In the genomic region with DNA sequence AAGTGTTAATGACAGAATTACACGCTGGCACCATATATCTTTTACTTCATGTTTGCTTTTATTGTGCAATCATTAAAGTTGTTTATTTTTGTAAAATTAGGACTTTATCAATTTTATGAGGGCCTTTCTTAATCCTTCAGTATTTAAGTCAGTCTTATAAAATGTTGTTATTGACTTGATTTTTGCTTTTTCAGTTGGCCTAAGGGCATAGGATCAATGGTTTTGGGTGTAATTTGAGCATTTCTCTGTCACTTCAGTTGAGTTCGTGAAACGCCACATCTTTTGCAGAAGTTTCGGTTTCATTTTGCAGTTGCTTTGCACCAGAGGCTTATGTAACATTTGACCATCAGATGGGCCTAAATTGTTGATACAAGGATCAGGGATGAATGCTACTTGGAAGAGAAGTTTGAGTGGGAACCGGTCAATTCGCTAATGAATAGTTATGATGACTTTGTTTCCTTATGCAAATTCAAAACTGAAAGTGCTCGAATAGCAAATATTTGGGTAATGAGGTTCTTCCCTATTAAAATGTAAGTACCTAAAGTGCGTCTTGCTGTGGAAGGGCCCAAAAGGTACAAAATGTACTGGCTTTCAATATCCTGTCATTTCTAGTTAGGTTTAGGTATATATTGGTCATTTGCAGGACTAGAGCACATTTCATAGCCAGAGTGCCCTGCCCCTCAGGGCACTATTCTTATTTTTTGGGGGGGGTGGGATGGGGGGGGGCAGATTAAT, we compare ENCODE assay signal across 8 cellular contexts.
DNase-seq lines count a peak whose midpoint lies in the region; ATAC-seq and TF ChIP-seq lines count a peak whose summit lies in the region.

No MANE protein-coding gene starts in this region.

- in situ Hi-C loops in SK-MEL-5 (cut with HindIII; ENCODE audit: low pct_unique_long_range_greater_than_20kb, low sequenced_read_pairs): no loop called here

- POLR2A ChIA-PET in HEK293T (lab: Yijun Ruan, JAX): no interaction called here

- DNase-seq in EL (peak; percentile 20), HEK293T (ENCODE audit: extremely low spot score) (no peak), SK-MEL-5 (ENCODE audit: low read depth, low spot score) (peak; percentile 13), lung microvascular endothelial cell (ENCODE audit: low read depth in 2 of 2) (peak; percentile 21 to 47), NCI-H524 treated with DMSO at 0.1 percent for 48 hours (lab: John Stamatoyannopoulos, UW) (no peak), amniotic stem cell (lab: John Stamatoyannopoulos, UW) (no peak)

- CTCF ChIA-PET in HEK293T (lab: Yijun Ruan, JAX): interaction anchor here (0.6 kb wide), 1 partner anchor 152 kb away, joined by 5 read pairs; no protein-coding TSS in a partner anchor

- no peak for ATAC-seq in HG02970 (IDR thresholded peaks at IDR 0.05; ENCODE audit: low FRiP score, unreplicated experiment)
- ATAC-seq in HG03442 (IDR thresholded peaks at IDR 0.05; ENCODE audit: unreplicated experiment): no peak

TF ChIP-seq in HEK293T, 16 proteins besides CTCF, POLR2A, EP300 and RAD21:
- TF ChIP-seq, protein P1, sequence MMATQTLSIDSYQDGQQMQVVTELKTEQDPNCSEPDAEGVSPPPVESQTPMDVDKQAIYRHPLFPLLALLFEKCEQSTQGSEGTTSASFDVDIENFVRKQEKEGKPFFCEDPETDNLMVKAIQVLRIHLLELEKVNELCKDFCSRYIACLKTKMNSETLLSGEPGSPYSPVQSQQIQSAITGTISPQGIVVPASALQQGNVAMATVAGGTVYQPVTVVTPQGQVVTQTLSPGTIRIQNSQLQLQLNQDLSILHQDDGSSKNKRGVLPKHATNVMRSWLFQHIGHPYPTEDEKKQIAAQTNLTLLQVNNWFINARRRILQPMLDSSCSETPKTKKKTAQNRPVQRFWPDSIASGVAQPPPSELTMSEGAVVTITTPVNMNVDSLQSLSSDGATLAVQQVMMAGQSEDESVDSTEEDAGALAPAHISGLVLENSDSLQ (IDR thresholded peaks at IDR 0.05): peak; percentile 60
- TF ChIP-seq CTBP1 (IDR thresholded peaks at IDR 0.05; ENCODE audit: borderline replicate concordance) (peak; percentile 59; the same call in 1 of the 2 replicates), SP1 (IDR thresholded peaks at IDR 0.05) (no peak), FOXA1 (IDR thresholded peaks at IDR 0.05) (no peak), ELF4 (IDR thresholded peaks at IDR 0.05) (no peak), SUZ12 (IDR thresholded peaks at IDR 0.05) (no peak), FOXK2 (IDR thresholded peaks at IDR 0.05) (no peak), L3MBTL2 (conservative IDR thresholded peaks at IDR 0.05) (no peak), LEF1 (IDR thresholded peaks at IDR 0.05; ENCODE audit: borderline replicate concordance) (no peak)

Comparison
In these comparisons a context has a peak if more than half of its experiments do, and no peak if none do; other contexts are left out.
1. DNase-seq: peak in EL (single experiment), SK-MEL-5 (single experiment) and lung microvascular endothelial cell (2 of 2); none in HEK293T (single experiment), NCI-H524 treated with DMSO at 0.1 percent for 48 hours (single experiment) and amniotic stem cell (single experiment).